ENCODE assay signal across 10 cellular contexts in the genomic region with DNA sequence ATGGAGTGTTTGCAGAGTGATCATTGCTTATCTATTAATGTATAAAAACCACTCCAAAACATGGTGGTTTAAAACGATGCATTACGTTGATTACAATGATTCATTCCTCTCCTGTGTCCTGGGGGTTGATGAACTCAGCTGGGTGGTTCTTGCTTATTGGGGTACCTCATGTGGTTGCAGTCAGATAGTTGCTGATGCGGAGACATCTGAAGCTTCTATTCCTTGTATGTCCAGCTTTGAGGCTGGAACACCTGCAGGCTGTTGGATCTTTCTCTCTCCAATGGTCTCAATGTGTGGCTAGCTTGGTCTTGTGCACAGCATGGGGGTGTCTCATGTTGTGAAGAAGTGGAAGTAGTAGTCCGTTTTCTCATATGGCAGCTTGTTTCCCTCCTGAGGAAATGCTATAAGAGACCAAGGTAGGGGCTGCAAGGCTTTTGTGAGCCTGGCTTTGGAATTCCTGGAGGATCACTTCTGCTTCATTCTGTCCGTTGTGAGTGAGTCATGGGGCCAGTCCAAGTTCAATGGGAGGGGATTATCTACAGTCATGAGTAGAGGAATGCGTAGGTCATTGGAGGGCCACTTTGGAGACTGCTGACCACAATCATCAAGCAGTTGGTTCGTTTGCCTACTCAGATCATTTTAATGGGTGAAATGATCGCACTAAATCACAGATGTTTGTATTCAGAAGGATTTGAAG.
DNase-seq lines count a peak whose midpoint lies in the region; ATAC-seq and TF ChIP-seq lines count a peak whose summit lies in the region.
"Had no signal": no experiment of that assay in that cellular context is flagged by ENCODE, and none has a peak within 500 bp of the region (broad histone marks: within the 10 kb centered on the region; RNA-seq: fewer than 3 reads in every experiment).

No MANE protein-coding gene starts in this region.

- H3K4me3 ChIP-seq in cardiac fibroblast (replicated peaks in 1 of 2; ENCODE audit: low read depth in 2 of 2, low read length in 2 of 2) (peak overlapping the region in 1 of 2 donors; percentile 1), lung (no peak overlapping the region)

- no peaks in the 10 kb centered on the region for H3K4me1 ChIP-seq in lung (ENCODE audit: control insufficient read depth in 2 of 2, insufficient read depth in 2 of 2, low read length in 2 of 2)

- H3K36me3 ChIP-seq in lung (ENCODE audit: control insufficient read depth in 2 of 2, insufficient read depth in 2 of 2, low read length in 2 of 2), result no peaks in the 10 kb centered on the region

- H3K9me3 ChIP-seq in lung (ENCODE audit: control insufficient read depth in 2 of 2, insufficient read depth in 1 of 2, low read length in 1 of 2), result no peaks in the 10 kb centered on the region

- peak; percentile 88 for DNase-seq in AG20443 (ENCODE audit: low spot score)
- peak; percentile 72 for DNase-seq in MV-4-11 (lab: John Stamatoyannopoulos, UW)
- peak; percentile 91 to 93 for DNase-seq in cardiac fibroblast (ENCODE audit: low read depth in 2 of 2)
- DNase-seq in lung (ENCODE audit: low spot score), result no peak
- DNase-seq in T-helper 1 cell, result no peak
- no peak for DNase-seq in HUDEP-2 (lab: John Stamatoyannopoulos, UW; ENCODE audit: unreplicated experiment in 76 of 76)
- no peak for DNase-seq in left ventricle myocardium superior
- DNase-seq: hypothalamus, occipital lobe had no signal

- intact Hi-C loops in left ventricle myocardium superior (cut with micrococcal nuclease), result no loop called here

- 66 to 70% methylated on average over 8 of the region's 8 CpGs for WGBS in lung, 2 donors

- peak; percentile 75 for ATAC-seq in lung (ENCODE audit: insufficient read depth, low FRiP score)
- no peak for ATAC-seq in HG03280 (IDR thresholded peaks at IDR 0.05; ENCODE audit: unreplicated experiment)
- no peak for ATAC-seq in left ventricle myocardium superior

- no peak for TF ChIP-seq CTCF in cardiac fibroblast (IDR thresholded peaks at IDR 0.05; ENCODE audit: low read depth, low read length)
- no peak for TF ChIP-seq CTCF in lung (IDR thresholded peaks at IDR 0.05; ENCODE audit: control extremely low read depth, extremely low read depth)

- no peak overlapping the region for H3K27ac ChIP-seq in lung (ENCODE audit: low read depth in 1 of 2, low read length in 1 of 2)

- no peaks in the 10 kb centered on the region for H3K27me3 ChIP-seq in lung (ENCODE audit: control insufficient read depth, insufficient read depth)

Comparison
In these comparisons a context has a peak if more than half of its experiments do, and no peak if none do; other contexts are left out.
1. DNase-seq: peak in AG20443 (single experiment), MV-4-11 (single experiment) and cardiac fibroblast (2 of 2); none in lung (single experiment), T-helper 1 cell (0 of 5), HUDEP-2 (0 of 76) and left ventricle myocardium superior (single experiment).